18 cellular contexts compared by ENCODE assay signal in genomic region chr11:41612415-41612814, GRCh38.
A peak's percentile ranks its signal among the peaks of the same experiment; 100 is the strongest.
DNase-seq lines count a peak whose midpoint lies in the region; ATAC-seq and TF ChIP-seq lines count a peak whose summit lies in the region.
"Had no signal": no experiment of that assay in that cellular context is flagged by ENCODE, and none has a peak within 500 bp of the region (broad histone marks: within the 10 kb centered on the region; RNA-seq: fewer than 3 reads in every experiment).

No MANE protein-coding gene starts in this region.

- H3K4me3 ChIP-seq in AG10803 (ENCODE audit: low read length) = no peak overlapping the region
- H3K4me3 ChIP-seq in naive thymus-derived CD4-positive, alpha-beta T cell (ENCODE audit: low read length) = no peak overlapping the region
- H3K4me3 ChIP-seq: ascending aorta, tibial artery had no signal

- peaks cover 40% of the 10 kb centered on the region for H3K9me3 Mint-ChIP-seq in WTC11
- peaks cover 2 to 31% (median 9%) of the 10 kb centered on the region in 11 donors for H3K9me3 Mint-ChIP-seq in naive thymus-derived CD4-positive, alpha-beta T cell

- H3K27me3 ChIP-seq in naive thymus-derived CD4-positive, alpha-beta T cell (ENCODE audit: control insufficient read depth in 2 of 2, insufficient read depth in 2 of 2, low read length in 2 of 2) = no peaks in the 10 kb centered on the region
- H3K27me3 ChIP-seq: ascending aorta, tibial artery had no signal

- H3K4me3 Mint-ChIP-seq in WTC11 = no peak overlapping the region
- no peak overlapping the region for H3K4me3 Mint-ChIP-seq in naive thymus-derived CD4-positive, alpha-beta T cell
- H3K4me3 Mint-ChIP-seq: effector memory CD8-positive, alpha-beta T cell; T-helper 2 cell treated with Interferon-gamma antibody and Interleukin-4, amounts not matched to agents 5 μg/mL and 100 μg/mL, for 36 hours had no signal

- DNase-seq in AG10803 (ENCODE audit: low read depth) (peak; percentile 8), HT1080 (ENCODE audit: low read depth) (peak; percentile 8), WTC11 (ENCODE audit: low spot score) (no peak), inferior parietal cortex (ENCODE audit: extremely low spot score) (peak; percentile 5), NCI-H1092 (lab: John Stamatoyannopoulos, UW) (no peak), NCI-H345 (lab: John Stamatoyannopoulos, UW) (no peak), cerebellum (ENCODE audit: low spot score) (no peak)
- no peak for DNase-seq in naive thymus-derived CD4-positive, alpha-beta T cell
- DNase-seq: activated effector memory CD4-positive, alpha-beta T cell treated with Interleukin-2 at 50 U/mL for 16 hours; effector memory CD8-positive, alpha-beta T cell; NCI-H1105 treated with DMSO at 0.1 percent for 48 hours; NCI-H510A treated with DMSO at 0.1 percent for 48 hours; stimulated activated CD4-positive, alpha-beta T cell treated with anti-CD3 and anti-CD28 coated beads, Interleukin-2, amount 100 ng/mL, for 24 hours; stimulated activated CD8-positive, alpha-beta memory T cell treated with anti-CD3 and anti-CD28 coated beads, Interleukin-4, amount 100 ng/mL, for 48 hours; tibial artery had no signal

- no peaks in the 10 kb centered on the region for H3K9me3 ChIP-seq in naive thymus-derived CD4-positive, alpha-beta T cell (ENCODE audit: control insufficient read depth in 2 of 3, low read length in 3 of 3)
- H3K9me3 ChIP-seq: ascending aorta had no signal

- no peaks in the 10 kb centered on the region for H3K36me3 ChIP-seq in naive thymus-derived CD4-positive, alpha-beta T cell (ENCODE audit: control insufficient read depth in 2 of 3, insufficient read depth in 3 of 3, low read length in 3 of 3)
- H3K36me3 ChIP-seq: ascending aorta, tibial artery had no signal

- peak; percentile 36; the same call in 1 of the 2 replicates for ATAC-seq in WTC11
- ATAC-seq in naive thymus-derived CD4-positive, alpha-beta T cell = no peak
- ATAC-seq: effector memory CD8-positive, alpha-beta T cell; Right ventricle myocardium inferior had no signal

- CTCF ChIA-PET in WTC11 (lab: Charles Lee) = interaction anchor here (0.5 to 1.9 kb wide), 9 partner anchors 10 to 794 kb away, joined by 3 to 16 read pairs (median 3); no protein-coding TSS in a partner anchor
- CTCF ChIA-PET in naive thymus-derived CD4-positive, alpha-beta T cell (lab: Charles Lee) = no interaction called here

- H3K27ac ChIP-seq in naive thymus-derived CD4-positive, alpha-beta T cell (ENCODE audit: low read depth, low read length) = no peak overlapping the region
- H3K27ac ChIP-seq: ascending aorta, tibial artery had no signal

- intact Hi-C loops in naive thymus-derived CD4-positive, alpha-beta T cell (cut with micrococcal nuclease) = no loop called here

- no peaks in the 10 kb centered on the region; the same call in 1 of the 2 replicates for H3K27me3 Mint-ChIP-seq in WTC11 (ENCODE audit: low read depth)
- H3K27me3 Mint-ChIP-seq in naive thymus-derived CD4-positive, alpha-beta T cell = no peaks in the 10 kb centered on the region
- H3K27me3 Mint-ChIP-seq: effector memory CD8-positive, alpha-beta T cell had no signal

- H3K27ac Mint-ChIP-seq in WTC11 = no peak overlapping the region
- H3K27ac Mint-ChIP-seq in naive thymus-derived CD4-positive, alpha-beta T cell = no peak overlapping the region
- H3K27ac Mint-ChIP-seq: effector memory CD8-positive, alpha-beta T cell; T-helper 2 cell treated with Interferon-gamma antibody and Interleukin-4, amounts not matched to agents 5 μg/mL and 100 μg/mL, for 36 hours had no signal

- no peaks in the 10 kb centered on the region for H3K4me1 Mint-ChIP-seq in WTC11
- no peaks in the 10 kb centered on the region for H3K4me1 Mint-ChIP-seq in naive thymus-derived CD4-positive, alpha-beta T cell

- POLR2A ChIA-PET in WTC11 (lab: Charles Lee) = no interaction called here
- POLR2A ChIA-PET in naive thymus-derived CD4-positive, alpha-beta T cell (lab: Charles Lee) = no interaction called here

- H3K4me1 ChIP-seq in naive thymus-derived CD4-positive, alpha-beta T cell (ENCODE audit: control insufficient read depth in 2 of 2, insufficient read depth in 2 of 2, low read length in 2 of 2) = no peaks in the 10 kb centered on the region
- H3K4me1 ChIP-seq: ascending aorta, tibial artery had no signal

- TF ChIP-seq CTCF in AG10803 (conservative IDR thresholded peaks at IDR 0.05; ENCODE audit: low read length) (peak; percentile 45), WTC11 (IDR thresholded peaks at IDR 0.05) (no peak)

- peaks cover 30% of the 10 kb centered on the region for H3K36me3 Mint-ChIP-seq in WTC11
- H3K36me3 Mint-ChIP-seq in naive thymus-derived CD4-positive, alpha-beta T cell = no peaks in the 10 kb centered on the region

TF ChIP-seq in WTC11, 78 proteins besides CTCF, POLR2A, EP300 and RAD21:
- TF ChIP-seq GRHL2 (CRISPR knock-in tag; IDR thresholded peaks at IDR 0.05; ENCODE audit: insufficient replicate concordance, severe bottlenecking) = no peak
- TF ChIP-seq, protein P1, sequence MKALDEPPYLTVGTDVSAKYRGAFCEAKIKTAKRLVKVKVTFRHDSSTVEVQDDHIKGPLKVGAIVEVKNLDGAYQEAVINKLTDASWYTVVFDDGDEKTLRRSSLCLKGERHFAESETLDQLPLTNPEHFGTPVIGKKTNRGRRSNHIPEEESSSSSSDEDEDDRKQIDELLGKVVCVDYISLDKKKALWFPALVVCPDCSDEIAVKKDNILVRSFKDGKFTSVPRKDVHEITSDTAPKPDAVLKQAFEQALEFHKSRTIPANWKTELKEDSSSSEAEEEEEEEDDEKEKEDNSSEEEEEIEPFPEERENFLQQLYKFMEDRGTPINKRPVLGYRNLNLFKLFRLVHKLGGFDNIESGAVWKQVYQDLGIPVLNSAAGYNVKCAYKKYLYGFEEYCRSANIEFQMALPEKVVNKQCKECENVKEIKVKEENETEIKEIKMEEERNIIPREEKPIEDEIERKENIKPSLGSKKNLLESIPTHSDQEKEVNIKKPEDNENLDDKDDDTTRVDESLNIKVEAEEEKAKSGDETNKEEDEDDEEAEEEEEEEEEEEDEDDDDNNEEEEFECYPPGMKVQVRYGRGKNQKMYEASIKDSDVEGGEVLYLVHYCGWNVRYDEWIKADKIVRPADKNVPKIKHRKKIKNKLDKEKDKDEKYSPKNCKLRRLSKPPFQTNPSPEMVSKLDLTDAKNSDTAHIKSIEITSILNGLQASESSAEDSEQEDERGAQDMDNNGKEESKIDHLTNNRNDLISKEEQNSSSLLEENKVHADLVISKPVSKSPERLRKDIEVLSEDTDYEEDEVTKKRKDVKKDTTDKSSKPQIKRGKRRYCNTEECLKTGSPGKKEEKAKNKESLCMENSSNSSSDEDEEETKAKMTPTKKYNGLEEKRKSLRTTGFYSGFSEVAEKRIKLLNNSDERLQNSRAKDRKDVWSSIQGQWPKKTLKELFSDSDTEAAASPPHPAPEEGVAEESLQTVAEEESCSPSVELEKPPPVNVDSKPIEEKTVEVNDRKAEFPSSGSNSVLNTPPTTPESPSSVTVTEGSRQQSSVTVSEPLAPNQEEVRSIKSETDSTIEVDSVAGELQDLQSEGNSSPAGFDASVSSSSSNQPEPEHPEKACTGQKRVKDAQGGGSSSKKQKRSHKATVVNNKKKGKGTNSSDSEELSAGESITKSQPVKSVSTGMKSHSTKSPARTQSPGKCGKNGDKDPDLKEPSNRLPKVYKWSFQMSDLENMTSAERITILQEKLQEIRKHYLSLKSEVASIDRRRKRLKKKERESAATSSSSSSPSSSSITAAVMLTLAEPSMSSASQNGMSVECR (CRISPR knock-in tag; IDR thresholded peaks at IDR 0.05; ENCODE audit: borderline replicate concordance) = no peak
TF ChIP-seq in WTC11: peak in this region for 0.

Comparison
In these comparisons a context has a peak if more than half of its experiments do, and no peak if none do; other contexts are left out.
1. DNase-seq: peak in AG10803 (single experiment), HT1080 (single experiment) and inferior parietal cortex (single experiment); none in WTC11 (single experiment), naive thymus-derived CD4-positive, alpha-beta T cell (0 of 9), NCI-H1092 (single experiment), NCI-H345 (single experiment) and cerebellum (single experiment).